Comparison of ENCODE assay signal across 1 cellular context in genomic region chr4:151436093-151436518, GRCh38.
TF ChIP-seq lines count a peak whose summit lies in the region.

No MANE protein-coding gene starts in this region.

TF ChIP-seq in SK-N-SH, 30 proteins besides CTCF, POLR2A, EP300 and RAD21:
- 0 out of 2 replicates have a peak, but pooled peaks have one; percentile 6 for TF ChIP-seq USF2 (IDR thresholded peaks at IDR 0.05; ENCODE audit: borderline replicate concordance, low read depth, low read length)
- TF ChIP-seq YY1 (IDR thresholded peaks at IDR 0.05; ENCODE audit: low read depth) = 0 out of 2 replicates have a peak, but pooled peaks have one; percentile 19
- peak; percentile 7; the same call in 1 of the 2 replicates for TF ChIP-seq FOSL2 (IDR thresholded peaks at IDR 0.05; ENCODE audit: borderline replicate concordance, low read depth)
- no peak for TF ChIP-seq CHD2 (IDR thresholded peaks at IDR 0.05; ENCODE audit: low read length, partially characterized antibody)
- 0 out of 2 replicates have a peak, but pooled peaks have one; percentile 55 for TF ChIP-seq MEF2A (IDR thresholded peaks at IDR 0.05; ENCODE audit: borderline replicate concordance, low read depth)
- TF ChIP-seq TCF12 (IDR thresholded peaks at IDR 0.05) = peak; percentile 45; the same call in 1 of the 2 replicates
